10 cellular contexts compared by ENCODE assay signal in genomic region chr3:127406309-127407025, GRCh38.
A peak's percentile ranks its signal among the peaks of the same experiment; 100 is the strongest.
DNase-seq lines count a peak whose midpoint lies in the region; ATAC-seq and TF ChIP-seq lines count a peak whose summit lies in the region.
"Had no signal": no experiment of that assay in that cellular context is flagged by ENCODE, and none has a peak within 500 bp of the region (broad histone marks: within the 10 kb centered on the region; RNA-seq: fewer than 3 reads in every experiment).

No MANE protein-coding gene starts in this region.

- DNase-seq in A172 (ENCODE audit: low spot score) (peak; percentile 56), glutamatergic neuron (no peak), gastrocnemius medialis (no peak)

- H3K4me3 Mint-ChIP-seq in glutamatergic neuron (ENCODE audit: unreplicated experiment), result no peak overlapping the region

- peaks cover 6% of the 10 kb centered on the region for H3K9me3 Mint-ChIP-seq in glutamatergic neuron (ENCODE audit: unreplicated experiment)

- TF ChIP-seq POLR2A in gastrocnemius medialis (IDR thresholded peaks at IDR 0.05), result no peak

- TF ChIP-seq CTCF in GM12872 (IDR thresholded peaks at IDR 0.05; ENCODE audit: insufficient read depth, low read depth, low read length) (peak; percentile 54; the same call in 2 of the 3 replicates), OCI-LY3 (IDR thresholded peaks at IDR 0.05; ENCODE audit: low read depth, low read length) (peak; percentile 45), glutamatergic neuron (IDR thresholded peaks at IDR 0.05; ENCODE audit: partially characterized antibody, unreplicated experiment) (peak; percentile 37), gastrocnemius medialis (IDR thresholded peaks at IDR 0.05 in 4 of 5, conservative IDR thresholded peaks at IDR 0.05 in 1 of 5) (no peak)

- no peak overlapping the region for H3K4me3 ChIP-seq in OCI-LY3 (ENCODE audit: low read length)
- H3K4me3 ChIP-seq in gastrocnemius medialis, result no peak overlapping the region
- H3K4me3 ChIP-seq: skin epidermis had no signal

- H3K27me3 ChIP-seq in OCI-LY3 (ENCODE audit: low read depth, low read length) (no peaks in the 10 kb centered on the region; the same call in 1 of the 2 replicates), gastrocnemius medialis (no peaks in the 10 kb centered on the region)

- no peaks in the 10 kb centered on the region for H3K36me3 Mint-ChIP-seq in glutamatergic neuron (ENCODE audit: unreplicated experiment)

- H3K9me3 ChIP-seq in OCI-LY3 (ENCODE audit: insufficient read depth, low read length), result no peaks in the 10 kb centered on the region
- H3K9me3 ChIP-seq in gastrocnemius medialis, result no peaks in the 10 kb centered on the region

- H3K27ac Mint-ChIP-seq in glutamatergic neuron (ENCODE audit: unreplicated experiment), result no peak overlapping the region

- no peaks in the 10 kb centered on the region for H3K4me1 ChIP-seq in OCI-LY3 (ENCODE audit: low read length)
- no peaks in the 10 kb centered on the region for H3K4me1 ChIP-seq in gastrocnemius medialis

- H3K27ac ChIP-seq in OCI-LY3 (ENCODE audit: low read length) (no peak overlapping the region), gastrocnemius medialis (no peak overlapping the region)
- H3K27ac ChIP-seq: KMS-11, skin epidermis had no signal

- no peak overlapping the region for H3K4me2 ChIP-seq in OCI-LY3 (ENCODE audit: low read length)
- H3K4me2 ChIP-seq: KMS-11 had no signal

- no peaks in the 10 kb centered on the region for H3K79me2 ChIP-seq in OCI-LY3 (ENCODE audit: low read length)

- no peak overlapping the region for H2AFZ ChIP-seq in OCI-LY3 (ENCODE audit: low read depth, low read length)

- H3K4me1 Mint-ChIP-seq in glutamatergic neuron (ENCODE audit: low read depth, unreplicated experiment), result peaks cover 22% of the 10 kb centered on the region

- peaks cover 3% of the 10 kb centered on the region for H3K27me3 Mint-ChIP-seq in glutamatergic neuron (ENCODE audit: unreplicated experiment)

- in situ Hi-C loops in gastrocnemius medialis (cut with MboI; ENCODE audit: low sequenced_read_pairs in 4 of 4), result no loop called here

- no peak overlapping the region for H3K9ac ChIP-seq in OCI-LY3 (ENCODE audit: low read length)
- H3K9ac ChIP-seq: KMS-11 had no signal

- ATAC-seq in GM19397 (IDR thresholded peaks at IDR 0.05; ENCODE audit: unreplicated experiment), result no peak
- ATAC-seq in GM18870 (IDR thresholded peaks at IDR 0.05; ENCODE audit: unreplicated experiment), result no peak
- no peak for ATAC-seq in HG03439 (IDR thresholded peaks at IDR 0.05; ENCODE audit: unreplicated experiment)
- no peak for ATAC-seq in gastrocnemius medialis

- H4K20me1 ChIP-seq in OCI-LY3 (ENCODE audit: insufficient read depth, low read length), result no peaks in the 10 kb centered on the region

- H3K36me3 ChIP-seq in OCI-LY3 (replicated peaks; ENCODE audit: low read depth, low read length) (no peaks in the 10 kb centered on the region), gastrocnemius medialis (no peaks in the 10 kb centered on the region)

- intact Hi-C loops in gastrocnemius medialis (cut with DNase I; ENCODE audit: low total_unique reads), result no loop called here

Comparison
In these comparisons a context has a peak if more than half of its experiments do, and no peak if none do; other contexts are left out.
1. CTCF ChIP-seq: peak in GM12872 (single experiment), OCI-LY3 (single experiment) and glutamatergic neuron (single experiment); none in gastrocnemius medialis (0 of 5).